Comparison of ENCODE assay signal across 8 cellular contexts in genomic region chr10:63523015-63523414, GRCh38. TPM values are rescaled to one million over a fixed set of nuclear protein-coding genes. Genes with fewer than 3 reads are reported as not detected.
DNase-seq lines count a peak whose midpoint lies in the region; ATAC-seq and TF ChIP-seq lines count a peak whose summit lies in the region.

No MANE protein-coding gene starts in this region.

- TF ChIP-seq CTCF in Peyer's patch (IDR thresholded peaks at IDR 0.05) (no peak), epithelial cell of proximal tubule (conservative IDR thresholded peaks at IDR 0.05; ENCODE audit: low read depth, low read length) (no peak)

- H3K9me3 ChIP-seq in ES-I3 (ENCODE audit: control insufficient read depth, insufficient read depth, low read length) (no peaks in the 10 kb centered on the region), Peyer's patch (no peaks in the 10 kb centered on the region)

- H3K36me3 ChIP-seq in ES-I3 (ENCODE audit: insufficient read depth, low read length) (peaks cover 2% of the 10 kb centered on the region; the same call in 1 of the 2 replicates), Peyer's patch (no peaks in the 10 kb centered on the region), rectal smooth muscle tissue (ENCODE audit: control insufficient read depth, insufficient read depth, low read length) (no peaks in the 10 kb centered on the region)

- no peak for TF ChIP-seq POLR2A in Peyer's patch (IDR thresholded peaks at IDR 0.05)

- peaks cover 21% of the 10 kb centered on the region; the same call in 1 of the 2 replicates for H3K4me1 ChIP-seq in ES-I3 (ENCODE audit: insufficient read depth, low read length)
- peaks cover 0 to 23% (median 2%) of the 10 kb centered on the region in 4 donors for H3K4me1 ChIP-seq in Peyer's patch
- H3K4me1 ChIP-seq in rectal smooth muscle tissue (ENCODE audit: control insufficient read depth, insufficient read depth, low read length): peaks cover 30% of the 10 kb centered on the region

- no peaks in the 10 kb centered on the region for H3K27me3 ChIP-seq in Peyer's patch
- no peaks in the 10 kb centered on the region for H3K27me3 ChIP-seq in rectal smooth muscle tissue (ENCODE audit: control insufficient read depth, insufficient read depth, low read length)

- peak overlapping the region in 3 of 4 donors; percentile 28 to 100 (median 97) for H3K27ac ChIP-seq in Peyer's patch
- H3K27ac ChIP-seq in rectal smooth muscle tissue (ENCODE audit: low read depth, low read length): peak overlapping the region; percentile 99

- no peak for ATAC-seq in HG02852 (IDR thresholded peaks at IDR 0.05; ENCODE audit: unreplicated experiment)
- ATAC-seq in GM19035 (IDR thresholded peaks at IDR 0.05; ENCODE audit: unreplicated experiment): no peak
- no peak for ATAC-seq in HG03097 (IDR thresholded peaks at IDR 0.05; ENCODE audit: low FRiP score, unreplicated experiment)

- H3K9ac ChIP-seq in ES-I3 (ENCODE audit: low read depth, low read length) (0 out of 2 replicates have a peak overlapping the region, but pooled peaks have one; percentile 72), rectal smooth muscle tissue (ENCODE audit: low read length) (no peak overlapping the region)

- H3K4me3 ChIP-seq in Peyer's patch (peak overlapping the region in 1 of 4 donors; percentile 94), epithelial cell of proximal tubule (ENCODE audit: low read depth, low read length) (peak overlapping the region; percentile 90), rectal smooth muscle tissue (ENCODE audit: low read length) (no peak overlapping the region)

- no peak for DNase-seq in Peyer's patch
- no peak for DNase-seq in epithelial cell of proximal tubule (ENCODE audit: low read depth)
- DNase-seq in NCI-H146 treated with DMSO at 0.1 percent for 48 hours (lab: John Stamatoyannopoulos, UW; ENCODE audit: unreplicated experiment): no peak

RNA-seq across cellular contexts. Expression of gene REEP3, which starts 1.8 kb away (rescaled TPM):
- total RNA-seq in Peyer's patch (10 to 100 TPM; 11.6 to 67.1 (median 44.0) TPM), epithelial cell of proximal tubule (45.9 and 58.6 TPM in 2 replicates)

RNA-seq across cellular contexts. Expression of gene JMJD1C, which starts 57.2 kb away (rescaled TPM):
- total RNA-seq in Peyer's patch (100 to 1,000 TPM in 3 of 4 donors, 10 to 100 TPM in 1; 92.0 to 153 (median 124) TPM), epithelial cell of proximal tubule (40.6 and 56.6 TPM in 2 replicates)
